In the genomic region with DNA sequence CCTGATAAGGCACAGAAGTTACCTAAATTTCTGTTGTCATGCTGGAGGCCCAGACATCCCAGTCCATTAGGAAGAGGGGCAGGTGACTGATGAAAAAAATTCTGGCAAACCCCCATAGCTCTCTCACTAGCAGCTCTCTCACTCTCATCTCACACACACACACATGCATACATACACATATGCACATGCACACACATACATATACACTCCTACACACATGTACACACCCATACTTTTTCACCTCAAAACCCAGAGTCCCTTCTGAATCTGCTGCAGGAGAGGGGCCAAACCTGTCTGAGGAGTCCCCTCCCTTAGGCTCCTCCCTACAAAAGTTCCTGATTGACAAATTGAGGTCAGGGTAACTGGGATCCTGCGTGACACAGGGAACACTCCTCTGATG, we compare ENCODE assay signal across 44 cellular contexts. TPM values are rescaled to one million over a fixed set of nuclear protein-coding genes. Genes with fewer than 3 reads are reported as not detected.
"Had no signal": no experiment of that assay in that cellular context is flagged by ENCODE, and none has a peak within 500 bp of the region (broad histone marks: within the 10 kb centered on the region; RNA-seq: fewer than 3 reads in every experiment).

No MANE protein-coding gene starts in this region.

- H3K27ac ChIP-seq: adrenal gland, ascending aorta, body of pancreas, brain microvascular endothelial cell, breast epithelium, cardiac muscle cell had no signal

- ATAC-seq: activated naive CD4-positive, alpha-beta T cell treated with anti-CD3 and anti-CD28 coated beads, Interleukin-2, amount 50 U/mL, for 72 hours; activated naive CD8-positive, alpha-beta T cell treated with anti-CD3 and anti-CD28 coated beads, Interleukin-2, amount 50 U/mL, for 24 hours; activated T-cell treated with anti-CD3 and anti-CD28 coated beads, Interleukin-2, amount 50 U/mL, for 4 hours; activated T-cell treated with anti-CD3 and anti-CD28 coated beads, Interleukin-2, amount 50 U/mL, for 72 hours; activated T-helper 17 cell treated with anti-CD3 and anti-CD28 coated beads, Interleukin-2, amount 50 U/mL, for 72 hours; body of pancreas had no signal

- H3K36me3 ChIP-seq: adrenal gland, ascending aorta, brain microvascular endothelial cell, breast epithelium, cardiac muscle cell had no signal

- H3K4me1 Mint-ChIP-seq: activated naive CD4-positive, alpha-beta T cell treated with anti-CD3 and anti-CD28 coated beads, Interleukin-2, amount 10 ng/mL, durations not matched to agents 7 days and 5 days; activated naive CD4-positive, alpha-beta T cell treated with anti-CD3 and anti-CD28 coated beads, Interleukin-2, amount 50 U/mL, for 24 hours; activated naive CD8-positive, alpha-beta T cell treated with anti-CD3 and anti-CD28 coated beads for 36 hours; activated naive CD8-positive, alpha-beta T cell treated with anti-CD3 and anti-CD28 coated beads, Interleukin-2, amount 10 ng/mL, durations not matched to agents 7 days and 5 days; activated naive CD8-positive, alpha-beta T cell treated with anti-CD3 and anti-CD28 coated beads, Interleukin-2, amount 50 U/mL, for 24 hours; activated T-helper 17 cell treated with anti-CD3 and anti-CD28 coated beads, Interleukin-2, amount 50 U/mL, for 72 hours; brain; central memory CD8-positive, alpha-beta T cell had no signal

- FAIRE-seq: astrocyte, bronchial epithelial cell had no signal

- H3K27ac Mint-ChIP-seq: activated naive CD4-positive, alpha-beta T cell treated with anti-CD3 and anti-CD28 coated beads for 36 hours; activated naive CD4-positive, alpha-beta T cell treated with anti-CD3 and anti-CD28 coated beads, Interleukin-2, amount 10 ng/mL, durations not matched to agents 7 days and 5 days; activated naive CD4-positive, alpha-beta T cell treated with anti-CD3 and anti-CD28 coated beads, Interleukin-2, amount 50 U/mL, for 24 hours; activated naive CD4-positive, alpha-beta T cell treated with anti-CD3 and anti-CD28 coated beads, Interleukin-2, amount 50 U/mL, for 72 hours; activated naive CD8-positive, alpha-beta T cell; activated naive CD8-positive, alpha-beta T cell treated with anti-CD3 and anti-CD28 coated beads for 36 hours; activated naive CD8-positive, alpha-beta T cell treated with anti-CD3 and anti-CD28 coated beads, Interleukin-2, amount 10 ng/mL, durations not matched to agents 7 days and 5 days; activated naive CD8-positive, alpha-beta T cell treated with anti-CD3 and anti-CD28 coated beads, Interleukin-2, amount 50 U/mL, for 24 hours; activated T-cell treated with anti-CD3 and anti-CD28 coated beads, Interleukin-2, amount 50 U/mL, for 24 hours; activated T-cell treated with anti-CD3 and anti-CD28 coated beads, Interleukin-2, amount 50 U/mL, for 72 hours; activated T-helper 1 cell treated with anti-CD3 and anti-CD28 coated beads, Interleukin-12 subunit alpha, Interleukin-12 subunit beta, Interleukin-2, Interleukin-4 antibody, amounts not matched to agents 30 ng/mL and 10 ng/mL and 1 ng/mL, durations not matched to agents 14 hours and 24 hours and 36 hours; activated T-helper 17 cell treated with anti-CD3 and anti-CD28 coated beads, Interleukin-2, amount 50 U/mL, for 72 hours; activated T-helper 2 cell treated with anti-CD3 and anti-CD28 coated beads, Interferon-gamma antibody, Interleukin-2, Interleukin-4, amounts not matched to agents 10 μg/mL and 5 μg/mL and 100 μg/mL, durations not matched to agents 14 hours and 24 hours and 36 hours; brain had no signal

- H3K4me3 ChIP-seq: adrenal gland, ascending aorta, body of pancreas, breast epithelium, cardiac muscle cell had no signal

- DNase-seq: activated effector memory CD4-positive, alpha-beta T cell treated with anti-CD3 and anti-CD28 coated beads, Interleukin-2, amount 50 U/mL, for 16 hours; activated effector memory CD4-positive, alpha-beta T cell treated with Interleukin-2 at 50 U/mL for 16 hours; activated gamma-delta T cell; activated gamma-delta T cell treated with Interleukin-2 at 50 U/mL for 16 hours; activated naive CD4-positive, alpha-beta T cell; activated naive CD4-positive, alpha-beta T cell treated with anti-CD3 and anti-CD28 coated beads for 36 hours; activated naive CD4-positive, alpha-beta T cell treated with anti-CD3 and anti-CD28 coated beads, Interleukin-2, amount 10 ng/mL, durations not matched to agents 7 days and 5 days; activated naive CD4-positive, alpha-beta T cell treated with anti-CD3 and anti-CD28 coated beads, Interleukin-2, amount 50 U/mL, for 16 hours; activated naive CD4-positive, alpha-beta T cell treated with Interleukin-2 at 50 U/mL for 16 hours; activated naive CD8-positive, alpha-beta T cell treated with anti-CD3 and anti-CD28 coated beads for 36 hours; activated naive CD8-positive, alpha-beta T cell treated with anti-CD3 and anti-CD28 coated beads, Interleukin-2, amount 10 ng/mL, durations not matched to agents 7 days and 5 days; activated naive CD8-positive, alpha-beta T cell treated with anti-CD3 and anti-CD28 coated beads, Interleukin-2, amount 50 U/mL, for 24 hours; activated T-cell treated with anti-CD3 and anti-CD28 coated beads, Interleukin-2, amount 50 U/mL, for 1 hour; activated T-cell treated with anti-CD3 and anti-CD28 coated beads, Interleukin-2, amount 50 U/mL, for 24 hours; activated T-cell treated with anti-CD3 and anti-CD28 coated beads, Interleukin-2, amount 50 U/mL, for 4 hours; activated T-cell treated with anti-CD3 and anti-CD28 coated beads, Interleukin-2, amount 50 U/mL, for 48 hours; activated T-cell treated with anti-CD3 and anti-CD28 coated beads, Interleukin-2, amount 50 U/mL, for 72 hours; adrenal gland; amniotic stem cell; amygdala; anterior cingulate cortex; aorta; body of pancreas; brain microvascular endothelial cell; caudate nucleus; central memory CD4-positive, alpha-beta T cell; cerebellar nuclear complex had no signal

- H3K27me3 Mint-ChIP-seq: activated naive CD8-positive, alpha-beta T cell treated with anti-CD3 and anti-CD28 coated beads for 36 hours; activated naive CD8-positive, alpha-beta T cell treated with anti-CD3 and anti-CD28 coated beads, Interleukin-2, amount 50 U/mL, for 24 hours had no signal

- H3K9me3 Mint-ChIP-seq: activated naive CD4-positive, alpha-beta T cell treated with anti-CD3 and anti-CD28 coated beads for 36 hours; activated naive CD4-positive, alpha-beta T cell treated with anti-CD3 and anti-CD28 coated beads, Interleukin-2, amount 10 ng/mL, durations not matched to agents 7 days and 5 days; activated naive CD4-positive, alpha-beta T cell treated with anti-CD3 and anti-CD28 coated beads, Interleukin-2, amount 50 U/mL, for 24 hours; activated naive CD4-positive, alpha-beta T cell treated with anti-CD3 and anti-CD28 coated beads, Interleukin-2, amount 50 U/mL, for 72 hours; activated naive CD8-positive, alpha-beta T cell treated with anti-CD3 and anti-CD28 coated beads for 36 hours; activated naive CD8-positive, alpha-beta T cell treated with anti-CD3 and anti-CD28 coated beads, Interleukin-2, amount 10 ng/mL, durations not matched to agents 7 days and 5 days; activated naive CD8-positive, alpha-beta T cell treated with anti-CD3 and anti-CD28 coated beads, Interleukin-2, amount 50 U/mL, for 24 hours; activated T-cell treated with anti-CD3 and anti-CD28 coated beads, Interleukin-2, amount 50 U/mL, for 24 hours; activated T-cell treated with anti-CD3 and anti-CD28 coated beads, Interleukin-2, amount 50 U/mL, for 4 hours; activated T-cell treated with anti-CD3 and anti-CD28 coated beads, Interleukin-2, amount 50 U/mL, for 72 hours; activated T-helper 1 cell treated with anti-CD3 and anti-CD28 coated beads, Interleukin-12 subunit alpha, Interleukin-12 subunit beta, Interleukin-2, Interleukin-4 antibody, amounts not matched to agents 30 ng/mL and 10 ng/mL and 1 ng/mL, durations not matched to agents 14 hours and 24 hours and 36 hours; activated T-helper 17 cell treated with anti-CD3 and anti-CD28 coated beads, Interleukin-2, amount 50 U/mL, for 72 hours; activated T-helper 2 cell treated with anti-CD3 and anti-CD28 coated beads, Interferon-gamma antibody, Interleukin-2, Interleukin-4, amounts not matched to agents 10 μg/mL and 5 μg/mL and 100 μg/mL, durations not matched to agents 14 hours and 24 hours and 36 hours; brain; central memory CD8-positive, alpha-beta T cell had no signal

- H3K4me3 Mint-ChIP-seq: activated naive CD4-positive, alpha-beta T cell treated with anti-CD3 and anti-CD28 coated beads for 36 hours; activated naive CD4-positive, alpha-beta T cell treated with anti-CD3 and anti-CD28 coated beads, Interleukin-2, amount 10 ng/mL, durations not matched to agents 7 days and 5 days; activated naive CD4-positive, alpha-beta T cell treated with anti-CD3 and anti-CD28 coated beads, Interleukin-2, amount 50 U/mL, for 24 hours; activated naive CD8-positive, alpha-beta T cell; activated naive CD8-positive, alpha-beta T cell treated with anti-CD3 and anti-CD28 coated beads for 36 hours; activated naive CD8-positive, alpha-beta T cell treated with anti-CD3 and anti-CD28 coated beads, Interleukin-2, amount 10 ng/mL, durations not matched to agents 7 days and 5 days; activated naive CD8-positive, alpha-beta T cell treated with anti-CD3 and anti-CD28 coated beads, Interleukin-2, amount 50 U/mL, for 24 hours; activated T-cell treated with anti-CD3 and anti-CD28 coated beads, Interleukin-2, amount 50 U/mL, for 24 hours; activated T-cell treated with anti-CD3 and anti-CD28 coated beads, Interleukin-2, amount 50 U/mL, for 4 hours; activated T-cell treated with anti-CD3 and anti-CD28 coated beads, Interleukin-2, amount 50 U/mL, for 72 hours; activated T-helper 1 cell treated with anti-CD3 and anti-CD28 coated beads, Interleukin-12 subunit alpha, Interleukin-12 subunit beta, Interleukin-2, Interleukin-4 antibody, amounts not matched to agents 30 ng/mL and 10 ng/mL and 1 ng/mL, durations not matched to agents 14 hours and 24 hours and 36 hours; activated T-helper 17 cell treated with anti-CD3 and anti-CD28 coated beads, Interleukin-2, amount 50 U/mL, for 72 hours; brain; central memory CD8-positive, alpha-beta T cell had no signal

- H3K36me3 Mint-ChIP-seq: activated naive CD4-positive, alpha-beta T cell treated with anti-CD3 and anti-CD28 coated beads, Interleukin-2, amount 10 ng/mL, durations not matched to agents 7 days and 5 days; activated naive CD4-positive, alpha-beta T cell treated with anti-CD3 and anti-CD28 coated beads, Interleukin-2, amount 50 U/mL, for 24 hours; activated naive CD4-positive, alpha-beta T cell treated with anti-CD3 and anti-CD28 coated beads, Interleukin-2, amount 50 U/mL, for 72 hours; activated naive CD8-positive, alpha-beta T cell; activated naive CD8-positive, alpha-beta T cell treated with anti-CD3 and anti-CD28 coated beads for 36 hours; activated naive CD8-positive, alpha-beta T cell treated with anti-CD3 and anti-CD28 coated beads, Interleukin-2, amount 10 ng/mL, durations not matched to agents 7 days and 5 days; brain had no signal

- H3K27me3 ChIP-seq: adrenal gland, ascending aorta, body of pancreas, brain microvascular endothelial cell, breast epithelium, cardiac muscle cell had no signal

- H3K9me3 ChIP-seq: adrenal gland, ascending aorta, body of pancreas, breast epithelium had no signal

- H3K4me1 ChIP-seq: adrenal gland, ascending aorta, body of pancreas, breast epithelium had no signal

RNA-seq across cellular contexts. Expression of gene SDR42E2, which starts 22.6 kb away (rescaled TPM):
- total RNA-seq: activated naive CD8-positive, alpha-beta T cell treated with anti-CD3 and anti-CD28 coated beads for 36 hours; activated T-cell treated with anti-CD3 and anti-CD28 coated beads, Interleukin-2, amount 50 U/mL, for 4 hours; activated T-helper 1 cell treated with anti-CD3 and anti-CD28 coated beads, Interleukin-12 subunit alpha, Interleukin-12 subunit beta, Interleukin-2, Interleukin-4 antibody, amounts not matched to agents 30 ng/mL and 10 ng/mL and 1 ng/mL, durations not matched to agents 14 hours and 24 hours and 36 hours; activated T-helper 17 cell treated with anti-CD3 and anti-CD28 coated beads, Interleukin-2, amount 50 U/mL, for 72 hours; adrenal gland; aorta; ascending aorta; astrocyte; bronchial epithelial cell; cardiac septum; cerebellum; chondrocyte had no signal
- polyA plus RNA-seq: adipose tissue, cardiac muscle cell had no signal

RNA-seq across cellular contexts. Expression of gene VWA3A, which starts 47.4 kb away (rescaled TPM):
- total RNA-seq: activated naive CD4-positive, alpha-beta T cell treated with anti-CD3 and anti-CD28 coated beads for 36 hours; activated T-helper 17 cell treated with anti-CD3 and anti-CD28 coated beads, Interleukin-2, amount 50 U/mL, for 72 hours; ascending aorta; astrocyte; cardiac septum; chondrocyte had no signal
